Comparison of ENCODE assay signal across 17 cellular contexts in the genomic region with DNA sequence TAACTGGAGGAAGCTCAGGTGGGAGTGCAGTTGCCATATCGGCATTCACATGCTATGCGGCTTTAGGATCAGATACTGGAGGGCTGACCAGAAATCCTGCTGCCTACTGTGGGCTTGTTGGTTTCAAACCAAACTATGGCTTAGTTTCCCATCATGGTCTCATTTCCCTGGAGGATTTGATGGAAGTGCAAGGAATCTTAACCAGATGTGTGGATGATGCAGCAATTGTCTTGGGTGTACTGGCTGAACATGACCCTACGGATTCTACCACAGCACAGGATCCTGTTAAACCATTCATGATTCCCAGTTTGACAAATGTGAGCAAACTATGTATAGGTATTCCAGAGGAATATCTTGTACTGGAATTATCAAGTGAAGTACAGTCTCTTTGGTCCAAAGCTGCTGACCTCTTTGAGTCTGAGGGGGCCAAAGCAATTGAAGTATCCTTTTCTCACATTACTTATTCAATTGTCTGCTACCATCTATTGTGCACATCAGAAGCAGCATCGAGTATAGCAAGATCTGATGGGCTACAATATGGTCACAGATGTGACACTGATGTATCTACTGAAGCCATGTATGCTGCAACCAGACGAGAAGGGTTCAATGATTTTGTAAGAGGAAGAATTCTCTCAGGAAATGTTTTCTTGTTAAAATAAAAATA.
"Had no signal": no experiment of that assay in that cellular context is flagged by ENCODE, and none has a peak within 500 bp of the region (broad histone marks: within the 10 kb centered on the region; RNA-seq: fewer than 3 reads in every experiment).

No MANE protein-coding gene starts in this region.

- ATAC-seq: gastroesophageal sphincter, heart left ventricle, T-helper 17 cell had no signal

- H3K4me3 Mint-ChIP-seq: neural crest cell, T-helper 17 cell had no signal

- H3K27ac ChIP-seq: adrenal gland, gastroesophageal sphincter, heart left ventricle, left ventricle myocardium inferior, tibial artery had no signal

- H3K27me3 Mint-ChIP-seq: progenitor cell of endocrine pancreas, T-helper 17 cell had no signal

- H3K27me3 ChIP-seq: adrenal gland, gastroesophageal sphincter, heart left ventricle, tibial artery had no signal

- H3K4me1 ChIP-seq: adrenal gland, gastroesophageal sphincter, heart left ventricle, left ventricle myocardium inferior, tibial artery had no signal

- DNase-seq: activated naive CD4-positive, alpha-beta T cell treated with anti-CD3 and anti-CD28 coated beads, Interleukin-2, amount 50 U/mL, for 16 hours; activated T-cell treated with anti-CD3 and anti-CD28 coated beads, Interleukin-2, amount 50 U/mL, for 1 hour; adrenal gland; effector CD4-positive, alpha-beta T cell; heart left ventricle; kidney glomerular epithelial cell; left ventricle myocardium inferior; mammary epithelial cell; midbrain; stimulated activated CD4-positive, alpha-beta T cell treated with anti-CD3 and anti-CD28 coated beads, Interleukin-12 subunit alpha, Interleukin-12 subunit beta, amount 100 ng/mL, for 4 hours; substantia nigra; T-helper 17 cell; tibial artery had no signal

- H3K4me3 ChIP-seq: adrenal gland, gastroesophageal sphincter, heart left ventricle, left ventricle myocardium inferior, tibial artery had no signal

- FAIRE-seq: bronchial epithelial cell had no signal

- H3K27ac Mint-ChIP-seq: progenitor cell of endocrine pancreas, T-helper 17 cell had no signal

- H3K9me3 ChIP-seq: adrenal gland, gastroesophageal sphincter, heart left ventricle, left ventricle myocardium inferior, tibial artery had no signal

- H3K9me3 Mint-ChIP-seq: neural crest cell had no signal

- H3K4me1 Mint-ChIP-seq: neural crest cell had no signal
